Comparison of ENCODE assay signal across 1 cellular context in genomic region chr20:62475027-62475818, GRCh38.
TF ChIP-seq lines count a peak whose summit lies in the region.

No MANE protein-coding gene starts in this region.

TF ChIP-seq in GM23338, 12 proteins besides CTCF, POLR2A, EP300 and RAD21 (continued from another document):
- TF ChIP-seq ZNF462 (CRISPR knock-in tag; IDR thresholded peaks at IDR 0.05) (no peak), STAT1 (IDR thresholded peaks at IDR 0.05; ENCODE audit: unreplicated experiment) (no peak)
